Comparison of ENCODE assay signal across 1 cellular context in the genomic region with DNA sequence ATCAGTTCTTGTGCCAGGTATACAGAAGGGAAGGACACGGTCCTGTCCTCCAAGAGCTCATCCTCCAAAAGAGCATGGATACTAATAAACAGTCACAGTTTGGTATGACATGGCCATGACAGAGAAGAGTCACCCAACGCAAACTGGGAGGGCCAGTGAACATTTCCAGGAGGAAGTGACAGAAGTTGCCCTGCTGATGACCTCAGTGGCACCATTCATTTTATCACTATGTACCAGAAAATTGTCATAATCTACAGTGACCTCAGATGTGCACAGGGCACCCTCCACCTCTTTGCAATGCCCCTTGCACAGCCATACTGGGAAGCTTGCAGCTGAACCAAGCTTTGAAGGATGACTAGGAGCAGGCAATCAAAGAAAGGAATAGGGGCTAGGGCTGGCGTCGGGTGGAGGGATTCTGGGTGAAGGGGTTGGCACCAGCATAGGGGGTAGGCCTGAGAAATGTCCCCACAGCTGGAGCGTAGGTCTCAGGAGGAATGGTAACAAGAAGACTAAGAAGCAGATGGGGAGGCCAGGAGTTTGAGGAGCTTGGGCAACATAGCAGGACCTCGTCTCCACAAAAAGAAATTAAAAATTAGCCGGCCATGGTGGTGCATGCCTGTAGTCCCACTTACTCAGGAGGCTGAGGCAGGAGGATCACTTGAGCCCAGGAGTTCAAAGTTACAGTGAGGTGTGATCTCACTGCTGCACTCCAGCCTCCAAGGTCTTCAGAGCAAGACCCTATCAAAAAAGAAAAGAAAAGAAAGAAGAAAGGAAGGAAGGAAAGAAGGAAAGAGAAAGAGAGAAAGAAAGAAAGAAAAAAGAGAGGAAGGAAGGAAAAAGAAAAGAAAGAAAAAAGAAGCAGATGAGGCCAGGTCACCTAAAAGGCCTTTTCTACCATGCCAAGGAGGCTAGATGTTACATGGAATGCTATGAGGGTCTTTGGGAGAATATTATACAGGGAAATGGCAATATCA.
TF ChIP-seq lines count a peak whose summit lies in the region.

No MANE protein-coding gene starts in this region.

TF ChIP-seq in K562, 482 proteins besides CTCF, POLR2A, EP300 and RAD21 (continued from another document and continues in another):
- TF ChIP-seq, protein P1, sequence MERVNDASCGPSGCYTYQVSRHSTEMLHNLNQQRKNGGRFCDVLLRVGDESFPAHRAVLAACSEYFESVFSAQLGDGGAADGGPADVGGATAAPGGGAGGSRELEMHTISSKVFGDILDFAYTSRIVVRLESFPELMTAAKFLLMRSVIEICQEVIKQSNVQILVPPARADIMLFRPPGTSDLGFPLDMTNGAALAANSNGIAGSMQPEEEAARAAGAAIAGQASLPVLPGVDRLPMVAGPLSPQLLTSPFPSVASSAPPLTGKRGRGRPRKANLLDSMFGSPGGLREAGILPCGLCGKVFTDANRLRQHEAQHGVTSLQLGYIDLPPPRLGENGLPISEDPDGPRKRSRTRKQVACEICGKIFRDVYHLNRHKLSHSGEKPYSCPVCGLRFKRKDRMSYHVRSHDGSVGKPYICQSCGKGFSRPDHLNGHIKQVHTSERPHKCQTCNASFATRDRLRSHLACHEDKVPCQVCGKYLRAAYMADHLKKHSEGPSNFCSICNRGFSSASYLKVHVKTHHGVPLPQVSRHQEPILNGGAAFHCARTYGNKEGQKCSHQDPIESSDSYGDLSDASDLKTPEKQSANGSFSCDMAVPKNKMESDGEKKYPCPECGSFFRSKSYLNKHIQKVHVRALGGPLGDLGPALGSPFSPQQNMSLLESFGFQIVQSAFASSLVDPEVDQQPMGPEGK (CRISPR knock-in tag; IDR thresholded peaks at IDR 0.05; ENCODE audit: borderline replicate concordance): no peak
- TF ChIP-seq HLTF (IDR thresholded peaks at IDR 0.05) (0 out of 2 replicates have a peak, but pooled peaks have one; percentile 50), MYBL2 (IDR thresholded peaks at IDR 0.05; ENCODE audit: low read depth) (peak; percentile 45; the same call in 1 of the 2 replicates), MYBL2 (CRISPR knock-in tag; IDR thresholded peaks at IDR 0.05; ENCODE audit: borderline replicate concordance) (no peak), CBFA2T2 (conservative IDR thresholded peaks at IDR 0.05) (peak; percentile 48), ELF4 (CRISPR knock-in tag; IDR thresholded peaks at IDR 0.05) (no peak), TOE1 (IDR thresholded peaks at IDR 0.05; ENCODE audit: borderline replicate concordance) (no peak), TOE1 (CRISPR knock-in tag; IDR thresholded peaks at IDR 0.05; ENCODE audit: borderline replicate concordance, low read depth) (no peak), EHMT2 (IDR thresholded peaks at IDR 0.05) (peak; percentile 40), BCOR (IDR thresholded peaks at IDR 0.05) (no peak), ARHGAP35 (IDR thresholded peaks at IDR 0.05; ENCODE audit: partially characterized antibody) (peak; percentile 73), CBFA2T3 (IDR thresholded peaks at IDR 0.05) (peak; percentile 76), HNRNPUL1 (IDR thresholded peaks at IDR 0.05; ENCODE audit: low read length) (no peak), PPARD (CRISPR knock-in tag; IDR thresholded peaks at IDR 0.05) (no peak), HDAC1 (IDR thresholded peaks at IDR 0.05) (peak in 1 of 2 experiments; percentile 33; a peak in 2 of 4 replicates), KLF1 (tag; IDR thresholded peaks at IDR 0.05) (0 out of 2 replicates have a peak, but pooled peaks have one; percentile 26), CSDE1 (IDR thresholded peaks at IDR 0.05) (0 out of 4 replicates have a peak, but pooled peaks have one; percentile 13 to 58), ZNF583 (CRISPR knock-in tag; IDR thresholded peaks at IDR 0.05) (no peak), SPI1 (IDR thresholded peaks at IDR 0.05; ENCODE audit: borderline replicate concordance, low read depth, low read length) (peak; percentile 75), ZNF3 (CRISPR knock-in tag; IDR thresholded peaks at IDR 0.05) (no peak), ZKSCAN8 (CRISPR knock-in tag; IDR thresholded peaks at IDR 0.05) (0 out of 2 replicates have a peak, but pooled peaks have one; percentile 21), KDM4B (IDR thresholded peaks at IDR 0.05; ENCODE audit: borderline replicate concordance in 2 of 2, low read depth in 1 of 2) (no peak), NEUROD1 (IDR thresholded peaks at IDR 0.05; ENCODE audit: borderline replicate concordance, low read depth, low read length, partially characterized antibody) (no peak), YY1 (IDR thresholded peaks at IDR 0.05; ENCODE audit: borderline replicate concordance in 1 of 3, control insufficient read depth in 1 of 3, extremely low read depth in 1 of 3, insufficient read depth in 3 of 3, insufficient read length in 1 of 3, insufficient replicate concordance in 2 of 3, low read depth in 1 of 3, low read length in 2 of 3) (peak in 1 of 3 experiments; percentile 26), LARP7 (IDR thresholded peaks at IDR 0.05) (peak; percentile 92), MEIS2 (IDR thresholded peaks at IDR 0.05; ENCODE audit: partially characterized antibody) (peak; percentile 3), PHB2 (IDR thresholded peaks at IDR 0.05; ENCODE audit: low read depth) (peak; percentile 48; the same call in 1 of the 2 replicates), ELF2 (CRISPR knock-in tag; IDR thresholded peaks at IDR 0.05) (no peak), ARID2 (IDR thresholded peaks at IDR 0.05) (peak; percentile 75; the same call in 1 of the 2 replicates)
- TF ChIP-seq, protein P2, sequence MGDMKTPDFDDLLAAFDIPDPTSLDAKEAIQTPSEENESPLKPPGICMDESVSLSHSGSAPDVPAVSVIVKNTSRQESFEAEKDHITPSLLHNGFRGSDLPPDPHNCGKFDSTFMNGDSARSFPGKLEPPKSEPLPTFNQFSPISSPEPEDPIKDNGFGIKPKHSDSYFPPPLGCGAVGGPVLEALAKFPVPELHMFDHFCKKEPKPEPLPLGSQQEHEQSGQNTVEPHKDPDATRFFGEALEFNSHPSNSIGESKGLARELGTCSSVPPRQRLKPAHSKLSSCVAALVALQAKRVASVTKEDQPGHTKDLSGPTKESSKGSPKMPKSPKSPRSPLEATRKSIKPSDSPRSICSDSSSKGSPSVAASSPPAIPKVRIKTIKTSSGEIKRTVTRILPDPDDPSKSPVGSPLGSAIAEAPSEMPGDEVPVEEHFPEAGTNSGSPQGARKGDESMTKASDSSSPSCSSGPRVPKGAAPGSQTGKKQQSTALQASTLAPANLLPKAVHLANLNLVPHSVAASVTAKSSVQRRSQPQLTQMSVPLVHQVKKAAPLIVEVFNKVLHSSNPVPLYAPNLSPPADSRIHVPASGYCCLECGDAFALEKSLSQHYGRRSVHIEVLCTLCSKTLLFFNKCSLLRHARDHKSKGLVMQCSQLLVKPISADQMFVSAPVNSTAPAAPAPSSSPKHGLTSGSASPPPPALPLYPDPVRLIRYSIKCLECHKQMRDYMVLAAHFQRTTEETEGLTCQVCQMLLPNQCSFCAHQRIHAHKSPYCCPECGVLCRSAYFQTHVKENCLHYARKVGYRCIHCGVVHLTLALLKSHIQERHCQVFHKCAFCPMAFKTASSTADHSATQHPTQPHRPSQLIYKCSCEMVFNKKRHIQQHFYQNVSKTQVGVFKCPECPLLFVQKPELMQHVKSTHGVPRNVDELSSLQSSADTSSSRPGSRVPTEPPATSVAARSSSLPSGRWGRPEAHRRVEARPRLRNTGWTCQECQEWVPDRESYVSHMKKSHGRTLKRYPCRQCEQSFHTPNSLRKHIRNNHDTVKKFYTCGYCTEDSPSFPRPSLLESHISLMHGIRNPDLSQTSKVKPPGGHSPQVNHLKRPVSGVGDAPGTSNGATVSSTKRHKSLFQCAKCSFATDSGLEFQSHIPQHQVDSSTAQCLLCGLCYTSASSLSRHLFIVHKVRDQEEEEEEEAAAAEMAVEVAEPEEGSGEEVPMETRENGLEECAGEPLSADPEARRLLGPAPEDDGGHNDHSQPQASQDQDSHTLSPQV (IDR thresholded peaks at IDR 0.05): 0 out of 2 replicates have a peak, but pooled peaks have one; percentile 42
- TF ChIP-seq, protein P3, sequence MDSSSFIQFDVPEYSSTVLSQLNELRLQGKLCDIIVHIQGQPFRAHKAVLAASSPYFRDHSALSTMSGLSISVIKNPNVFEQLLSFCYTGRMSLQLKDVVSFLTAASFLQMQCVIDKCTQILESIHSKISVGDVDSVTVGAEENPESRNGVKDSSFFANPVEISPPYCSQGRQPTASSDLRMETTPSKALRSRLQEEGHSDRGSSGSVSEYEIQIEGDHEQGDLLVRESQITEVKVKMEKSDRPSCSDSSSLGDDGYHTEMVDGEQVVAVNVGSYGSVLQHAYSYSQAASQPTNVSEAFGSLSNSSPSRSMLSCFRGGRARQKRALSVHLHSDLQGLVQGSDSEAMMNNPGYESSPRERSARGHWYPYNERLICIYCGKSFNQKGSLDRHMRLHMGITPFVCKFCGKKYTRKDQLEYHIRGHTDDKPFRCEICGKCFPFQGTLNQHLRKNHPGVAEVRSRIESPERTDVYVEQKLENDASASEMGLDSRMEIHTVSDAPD (CRISPR knock-in tag; IDR thresholded peaks at IDR 0.05): no peak
- TF ChIP-seq, protein P4, sequence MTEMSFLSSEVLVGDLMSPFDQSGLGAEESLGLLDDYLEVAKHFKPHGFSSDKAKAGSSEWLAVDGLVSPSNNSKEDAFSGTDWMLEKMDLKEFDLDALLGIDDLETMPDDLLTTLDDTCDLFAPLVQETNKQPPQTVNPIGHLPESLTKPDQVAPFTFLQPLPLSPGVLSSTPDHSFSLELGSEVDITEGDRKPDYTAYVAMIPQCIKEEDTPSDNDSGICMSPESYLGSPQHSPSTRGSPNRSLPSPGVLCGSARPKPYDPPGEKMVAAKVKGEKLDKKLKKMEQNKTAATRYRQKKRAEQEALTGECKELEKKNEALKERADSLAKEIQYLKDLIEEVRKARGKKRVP (CRISPR knock-in tag; IDR thresholded peaks at IDR 0.05): no peak
- TF ChIP-seq, protein P5, sequence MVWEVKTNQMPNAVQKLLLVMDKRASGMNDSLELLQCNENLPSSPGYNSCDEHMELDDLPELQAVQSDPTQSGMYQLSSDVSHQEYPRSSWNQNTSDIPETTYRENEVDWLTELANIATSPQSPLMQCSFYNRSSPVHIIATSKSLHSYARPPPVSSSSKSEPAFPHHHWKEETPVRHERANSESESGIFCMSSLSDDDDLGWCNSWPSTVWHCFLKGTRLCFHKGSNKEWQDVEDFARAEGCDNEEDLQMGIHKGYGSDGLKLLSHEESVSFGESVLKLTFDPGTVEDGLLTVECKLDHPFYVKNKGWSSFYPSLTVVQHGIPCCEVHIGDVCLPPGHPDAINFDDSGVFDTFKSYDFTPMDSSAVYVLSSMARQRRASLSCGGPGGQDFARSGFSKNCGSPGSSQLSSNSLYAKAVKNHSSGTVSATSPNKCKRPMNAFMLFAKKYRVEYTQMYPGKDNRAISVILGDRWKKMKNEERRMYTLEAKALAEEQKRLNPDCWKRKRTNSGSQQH (CRISPR knock-in tag; IDR thresholded peaks at IDR 0.05): peak; percentile 83; the same call in 1 of the 2 replicates
- TF ChIP-seq, protein P6, sequence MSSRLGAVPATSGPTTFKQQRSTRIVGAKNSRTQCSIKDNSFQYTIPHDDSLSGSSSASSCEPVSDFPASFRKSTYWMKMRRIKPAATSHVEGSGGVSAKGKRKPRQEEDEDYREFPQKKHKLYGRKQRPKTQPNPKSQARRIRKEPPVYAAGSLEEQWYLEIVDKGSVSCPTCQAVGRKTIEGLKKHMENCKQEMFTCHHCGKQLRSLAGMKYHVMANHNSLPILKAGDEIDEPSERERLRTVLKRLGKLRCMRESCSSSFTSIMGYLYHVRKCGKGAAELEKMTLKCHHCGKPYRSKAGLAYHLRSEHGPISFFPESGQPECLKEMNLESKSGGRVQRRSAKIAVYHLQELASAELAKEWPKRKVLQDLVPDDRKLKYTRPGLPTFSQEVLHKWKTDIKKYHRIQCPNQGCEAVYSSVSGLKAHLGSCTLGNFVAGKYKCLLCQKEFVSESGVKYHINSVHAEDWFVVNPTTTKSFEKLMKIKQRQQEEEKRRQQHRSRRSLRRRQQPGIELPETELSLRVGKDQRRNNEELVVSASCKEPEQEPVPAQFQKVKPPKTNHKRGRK (tag; IDR thresholded peaks at IDR 0.05): peak; percentile 93
- TF ChIP-seq, protein P7, sequence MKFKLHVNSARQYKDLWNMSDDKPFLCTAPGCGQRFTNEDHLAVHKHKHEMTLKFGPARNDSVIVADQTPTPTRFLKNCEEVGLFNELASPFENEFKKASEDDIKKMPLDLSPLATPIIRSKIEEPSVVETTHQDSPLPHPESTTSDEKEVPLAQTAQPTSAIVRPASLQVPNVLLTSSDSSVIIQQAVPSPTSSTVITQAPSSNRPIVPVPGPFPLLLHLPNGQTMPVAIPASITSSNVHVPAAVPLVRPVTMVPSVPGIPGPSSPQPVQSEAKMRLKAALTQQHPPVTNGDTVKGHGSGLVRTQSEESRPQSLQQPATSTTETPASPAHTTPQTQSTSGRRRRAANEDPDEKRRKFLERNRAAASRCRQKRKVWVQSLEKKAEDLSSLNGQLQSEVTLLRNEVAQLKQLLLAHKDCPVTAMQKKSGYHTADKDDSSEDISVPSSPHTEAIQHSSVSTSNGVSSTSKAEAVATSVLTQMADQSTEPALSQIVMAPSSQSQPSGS (CRISPR knock-in tag; IDR thresholded peaks at IDR 0.05): no peak
- TF ChIP-seq, protein P8, sequence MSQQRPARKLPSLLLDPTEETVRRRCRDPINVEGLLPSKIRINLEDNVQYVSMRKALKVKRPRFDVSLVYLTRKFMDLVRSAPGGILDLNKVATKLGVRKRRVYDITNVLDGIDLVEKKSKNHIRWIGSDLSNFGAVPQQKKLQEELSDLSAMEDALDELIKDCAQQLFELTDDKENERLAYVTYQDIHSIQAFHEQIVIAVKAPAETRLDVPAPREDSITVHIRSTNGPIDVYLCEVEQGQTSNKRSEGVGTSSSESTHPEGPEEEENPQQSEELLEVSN (IDR thresholded peaks at IDR 0.05; ENCODE audit: borderline replicate concordance in 1 of 2, extremely low read depth in 1 of 2, insufficient read depth in 1 of 2, insufficient read length in 1 of 2, low read depth in 1 of 2, low read length in 1 of 2, poor library complexity in 1 of 2, severe bottlenecking in 1 of 2): no peak
- TF ChIP-seq, protein P9, sequence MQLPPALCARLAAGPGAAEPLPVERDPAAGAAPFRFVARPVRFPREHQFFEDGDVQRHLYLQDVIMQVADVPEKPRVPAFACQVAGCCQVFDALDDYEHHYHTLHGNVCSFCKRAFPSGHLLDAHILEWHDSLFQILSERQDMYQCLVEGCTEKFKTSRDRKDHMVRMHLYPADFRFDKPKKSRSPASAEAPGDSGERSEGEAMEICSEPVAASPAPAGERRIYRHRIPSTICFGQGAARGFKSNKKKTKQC (CRISPR knock-in tag; IDR thresholded peaks at IDR 0.05): no peak
- TF ChIP-seq, protein P10, sequence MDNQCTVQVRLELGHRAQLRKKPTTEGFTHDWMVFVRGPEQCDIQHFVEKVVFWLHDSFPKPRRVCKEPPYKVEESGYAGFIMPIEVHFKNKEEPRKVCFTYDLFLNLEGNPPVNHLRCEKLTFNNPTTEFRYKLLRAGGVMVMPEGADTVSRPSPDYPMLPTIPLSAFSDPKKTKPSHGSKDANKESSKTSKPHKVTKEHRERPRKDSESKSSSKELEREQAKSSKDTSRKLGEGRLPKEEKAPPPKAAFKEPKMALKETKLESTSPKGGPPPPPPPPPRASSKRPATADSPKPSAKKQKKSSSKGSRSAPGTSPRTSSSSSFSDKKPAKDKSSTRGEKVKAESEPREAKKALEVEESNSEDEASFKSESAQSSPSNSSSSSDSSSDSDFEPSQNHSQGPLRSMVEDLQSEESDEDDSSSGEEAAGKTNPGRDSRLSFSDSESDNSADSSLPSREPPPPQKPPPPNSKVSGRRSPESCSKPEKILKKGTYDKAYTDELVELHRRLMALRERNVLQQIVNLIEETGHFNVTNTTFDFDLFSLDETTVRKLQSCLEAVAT (IDR thresholded peaks at IDR 0.05): peak; percentile 48 to 49; a peak in 2 of 4 replicates
